ENCODE assay signal across 10 cellular contexts in the genomic region with DNA sequence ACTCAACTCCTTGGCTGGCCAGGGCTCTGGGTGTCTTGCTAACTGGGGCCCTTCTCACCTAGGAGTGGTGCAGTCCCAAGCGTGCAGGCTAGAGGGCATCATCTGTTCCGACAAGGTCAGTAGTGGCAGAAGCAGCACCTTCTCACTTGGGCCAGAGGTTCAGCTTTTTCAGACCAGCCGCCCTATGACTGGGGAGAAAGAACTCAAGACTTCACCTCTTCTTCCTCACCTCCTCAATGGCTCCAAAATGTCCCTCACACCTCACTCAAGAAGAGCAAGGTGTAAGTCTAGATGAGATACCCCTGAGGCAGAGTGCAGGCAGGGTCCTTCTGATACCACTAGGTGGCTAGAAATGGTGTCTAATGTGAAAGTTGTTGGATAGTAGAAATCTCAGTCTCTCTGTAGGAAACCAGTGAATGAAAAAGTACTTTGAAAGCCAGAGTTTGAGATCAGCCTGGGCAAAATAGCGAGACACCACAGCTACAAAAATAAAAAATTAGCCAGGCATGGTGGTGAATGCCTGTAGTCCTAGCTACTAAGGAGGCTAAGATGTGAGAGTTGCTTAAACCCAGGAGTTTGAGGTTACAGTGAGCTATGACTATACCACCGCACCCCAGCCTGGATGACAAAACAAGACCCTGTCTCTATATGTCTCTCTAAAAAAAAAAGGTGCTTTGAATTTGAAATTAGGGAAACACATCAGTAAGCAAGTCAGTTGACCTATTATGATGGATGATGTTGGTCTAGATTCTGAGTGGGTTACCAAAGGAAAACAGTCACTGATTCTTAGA. TPM values are rescaled to one million over a fixed set of nuclear protein-coding genes. Genes with fewer than 3 reads are reported as not detected.
DNase-seq lines count a peak whose midpoint lies in the region; ATAC-seq, FAIRE-seq and TF ChIP-seq lines count a peak whose summit lies in the region.
"Had no signal": no experiment of that assay in that cellular context is flagged by ENCODE, and none has a peak within 500 bp of the region (broad histone marks: within the 10 kb centered on the region; RNA-seq: fewer than 3 reads in every experiment).

No MANE protein-coding gene starts in this region.

- no peaks in the 10 kb centered on the region for H3K36me3 ChIP-seq in neural progenitor cell
- no peaks in the 10 kb centered on the region for H3K36me3 ChIP-seq in thyroid gland
- H3K36me3 ChIP-seq in small intestine (ENCODE audit: control insufficient read depth in 2 of 2, insufficient read depth in 2 of 2, low read length in 2 of 2) = no peaks in the 10 kb centered on the region

- H3K9me3 Mint-ChIP-seq in activated naive CD8-positive, alpha-beta T cell treated with anti-CD3 and anti-CD28 coated beads, Interleukin-2, amount 50 U/mL, for 24 hours = no peaks in the 10 kb centered on the region
- H3K9me3 Mint-ChIP-seq in neural progenitor cell = peaks cover 12% of the 10 kb centered on the region
- H3K9me3 Mint-ChIP-seq: natural killer cell treated with Interleukin-12 subunit alpha and Interleukin-12 subunit beta and Interleukin-15 and Interleukin-18, amount 100 ng/mL, for 72 hours had no signal

- H3K27me3 Mint-ChIP-seq in activated naive CD8-positive, alpha-beta T cell treated with anti-CD3 and anti-CD28 coated beads, Interleukin-2, amount 50 U/mL, for 24 hours = peaks cover 6% of the 10 kb centered on the region
- peaks cover 2% of the 10 kb centered on the region for H3K27me3 Mint-ChIP-seq in neural progenitor cell (ENCODE audit: insufficient read depth, low read depth)

- no peaks in the 10 kb centered on the region for H3K4me1 ChIP-seq in neural progenitor cell
- peaks cover 0 to 8% of the 10 kb centered on the region in 2 donors for H3K4me1 ChIP-seq in thyroid gland
- no peaks in the 10 kb centered on the region for H3K4me1 ChIP-seq in small intestine (ENCODE audit: control insufficient read depth in 2 of 2, insufficient read depth in 1 of 2, low read depth in 1 of 2, low read length in 1 of 2)

- no peak for TF ChIP-seq POLR2A in thyroid gland (IDR thresholded peaks at IDR 0.05)

- peak; percentile 73 for ATAC-seq in activated naive CD8-positive, alpha-beta T cell treated with anti-CD3 and anti-CD28 coated beads, Interleukin-2, amount 50 U/mL, for 24 hours
- no peak for ATAC-seq in HG02973 (IDR thresholded peaks at IDR 0.05; ENCODE audit: unreplicated experiment)
- ATAC-seq: Right ventricle myocardium inferior had no signal

- WGBS in thyroid gland, 2 donors = 93 to 96% methylated on average over 5 of the region's 5 CpGs
- WGBS in small intestine, 3 donors = 85 to 89% (median 85%) methylated on average over 5 of the region's 5 CpGs

- no peaks in the 10 kb centered on the region for H3K36me3 Mint-ChIP-seq in activated naive CD8-positive, alpha-beta T cell treated with anti-CD3 and anti-CD28 coated beads, Interleukin-2, amount 50 U/mL, for 24 hours (ENCODE audit: low read depth)
- H3K36me3 Mint-ChIP-seq in neural progenitor cell = no peaks in the 10 kb centered on the region

- no peak for FAIRE-seq in small intestine (lab: Jason Lieb, UNC)

- H3K79me2 ChIP-seq in neural progenitor cell (ENCODE audit: low read depth) = no peaks in the 10 kb centered on the region

- intact Hi-C loops in thyroid gland (cut with DNase I) = no loop called here

- TF ChIP-seq CTCF in neural progenitor cell (IDR thresholded peaks at IDR 0.05) (peak; percentile 32), thyroid gland (IDR thresholded peaks at IDR 0.05) (no peak)

- H3K27ac ChIP-seq in neural progenitor cell (no peak overlapping the region), thyroid gland (no peak overlapping the region), small intestine (ENCODE audit: low read depth in 1 of 2, low read length in 1 of 2) (no peak overlapping the region)

- H3K4me3 ChIP-seq in neural progenitor cell = no peak overlapping the region
- no peak overlapping the region for H3K4me3 ChIP-seq in thyroid gland (replicated peaks in 1 of 3)
- H3K4me3 ChIP-seq in small intestine (ENCODE audit: low read depth in 1 of 2, low read length in 2 of 2) = no peak overlapping the region

- H3K9ac ChIP-seq in neural progenitor cell = no peak overlapping the region

- no peak overlapping the region for H3K27ac Mint-ChIP-seq in activated naive CD8-positive, alpha-beta T cell treated with anti-CD3 and anti-CD28 coated beads, Interleukin-2, amount 50 U/mL, for 24 hours
- H3K27ac Mint-ChIP-seq in neural progenitor cell = no peak overlapping the region
- H3K27ac Mint-ChIP-seq: natural killer cell treated with Interleukin-12 subunit alpha and Interleukin-12 subunit beta and Interleukin-15 and Interleukin-18, amount 100 ng/mL, for 72 hours had no signal

- H3K27me3 ChIP-seq in neural progenitor cell (no peaks in the 10 kb centered on the region), thyroid gland (no peaks in the 10 kb centered on the region), small intestine (ENCODE audit: control insufficient read depth in 2 of 2, insufficient read depth in 2 of 2, low read length in 2 of 2) (peaks cover 0 to 2% of the 10 kb centered on the region in 2 donors)

- no peak overlapping the region for H3K4me2 ChIP-seq in neural progenitor cell

- H3K4me1 Mint-ChIP-seq in activated naive CD8-positive, alpha-beta T cell treated with anti-CD3 and anti-CD28 coated beads, Interleukin-2, amount 50 U/mL, for 24 hours = peaks cover 9% of the 10 kb centered on the region
- no peaks in the 10 kb centered on the region for H3K4me1 Mint-ChIP-seq in neural progenitor cell

- DNase-seq in SIG-M5 treated with dmso at 0.1 percent for 504 hours (lab: John Stamatoyannopoulos, UW; ENCODE audit: unreplicated experiment) (peak; percentile 24), SIG-M5 (lab: John Stamatoyannopoulos, UW) (no peak), HuH-7 (ENCODE audit: low spot score) (peak; percentile 16), neural progenitor cell (ENCODE audit: low spot score) (no peak), thyroid gland (no peak), small intestine (no peak)
- DNase-seq in activated naive CD8-positive, alpha-beta T cell treated with anti-CD3 and anti-CD28 coated beads, Interleukin-2, amount 50 U/mL, for 24 hours = no peak

- no peaks in the 10 kb centered on the region for H4K20me1 ChIP-seq in neural progenitor cell (ENCODE audit: low read depth)

- H3F3A ChIP-seq in neural progenitor cell (ENCODE audit: low read depth) = no peaks in the 10 kb centered on the region

- H3K4me3 Mint-ChIP-seq in activated naive CD8-positive, alpha-beta T cell treated with anti-CD3 and anti-CD28 coated beads, Interleukin-2, amount 50 U/mL, for 24 hours = no peak overlapping the region
- H3K4me3 Mint-ChIP-seq in neural progenitor cell = no peak overlapping the region
- H3K4me3 Mint-ChIP-seq: natural killer cell treated with Interleukin-12 subunit alpha and Interleukin-12 subunit beta and Interleukin-15 and Interleukin-18, amount 100 ng/mL, for 72 hours had no signal

- H3K9me3 ChIP-seq in neural progenitor cell (ENCODE audit: low read depth) (no peaks in the 10 kb centered on the region), thyroid gland (no peaks in the 10 kb centered on the region), small intestine (ENCODE audit: control insufficient read depth, low read depth) (no peaks in the 10 kb centered on the region)

- no peak overlapping the region for H2AFZ ChIP-seq in neural progenitor cell (replicated peaks)

RNA-seq across cellular contexts. Expression of a gene that starts 8.6 kb away (rescaled TPM):
- total RNA-seq in neural progenitor cell (ENCODE audit: low replicate concordance) = not detected in 2 replicates
- not detected for total RNA-seq in thyroid gland
- polyA plus RNA-seq in small intestine = not detected
- total RNA-seq: natural killer cell treated with Interleukin-12 subunit alpha and Interleukin-12 subunit beta and Interleukin-15 and Interleukin-18, amount 100 ng/mL, for 72 hours; Right ventricle myocardium inferior had no signal

RNA-seq across cellular contexts. Expression of a gene that starts 40.4 kb away (rescaled TPM):
- total RNA-seq in neural progenitor cell (ENCODE audit: low replicate concordance) = not detected in 2 replicates
- not detected for total RNA-seq in thyroid gland
- under 1 TPM in 1 of 3 donors, not detected in 2; 0.24 TPM for polyA plus RNA-seq in small intestine
- total RNA-seq: natural killer cell treated with Interleukin-12 subunit alpha and Interleukin-12 subunit beta and Interleukin-15 and Interleukin-18, amount 100 ng/mL, for 72 hours; Right ventricle myocardium inferior had no signal

Comparison
In these comparisons a context has a peak if more than half of its experiments do, and no peak if none do; other contexts are left out.
1. DNase-seq: peak in SIG-M5 treated with dmso at 0.1 percent for 504 hours (single experiment) and HuH-7 (single experiment); none in SIG-M5 (single experiment), activated naive CD8-positive, alpha-beta T cell treated with anti-CD3 and anti-CD28 coated beads, Interleukin-2, amount 50 U/mL, for 24 hours (single experiment), neural progenitor cell (single experiment), thyroid gland (0 of 2) and small intestine (single experiment).